Comparison of ENCODE assay signal across 15 cellular contexts in the genomic region with DNA sequence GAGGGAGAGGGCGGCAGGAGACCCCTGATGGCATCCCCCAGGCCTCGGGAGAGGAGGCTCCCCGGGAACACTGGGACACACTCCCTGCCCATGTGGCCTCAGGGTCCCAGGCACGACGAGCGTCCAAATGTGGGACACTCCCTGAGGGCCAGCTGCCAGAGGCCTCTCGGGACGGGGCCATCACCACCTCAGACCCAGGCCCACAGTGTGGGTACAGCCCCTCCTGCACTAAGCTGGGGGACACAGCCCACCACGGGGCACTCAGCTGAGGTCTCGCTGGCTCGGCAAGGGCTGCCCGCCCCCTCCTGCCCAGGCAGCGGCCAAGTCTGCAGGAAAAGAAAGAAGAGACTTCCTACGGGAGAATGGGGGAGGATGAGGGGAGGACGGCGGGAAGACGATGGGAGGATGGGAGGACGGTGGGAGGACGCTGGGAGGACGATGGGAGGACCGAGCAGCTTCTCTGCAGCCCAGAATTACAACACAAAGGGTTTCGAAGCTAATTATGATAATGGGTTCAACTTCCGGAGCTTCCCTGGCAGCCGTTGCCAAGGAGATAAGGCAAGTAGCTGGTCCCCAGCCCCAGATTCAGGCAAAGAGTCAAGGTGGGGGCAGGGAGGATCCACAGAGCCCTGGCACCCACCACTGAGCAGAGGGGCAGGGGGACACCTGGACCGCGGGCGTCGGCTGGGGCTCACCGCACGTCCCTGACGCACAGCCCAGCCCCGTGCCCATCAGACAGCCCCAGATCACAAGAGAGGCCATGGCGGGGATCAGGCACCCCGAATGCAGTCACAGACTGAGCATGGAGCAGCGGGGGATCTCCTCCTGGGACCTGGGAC. TPM values are rescaled to one million over a fixed set of nuclear protein-coding genes. Genes with fewer than 3 reads are reported as not detected.
DNase-seq lines count a peak whose midpoint lies in the region; ATAC-seq and TF ChIP-seq lines count a peak whose summit lies in the region.
"Had no signal": no experiment of that assay in that cellular context is flagged by ENCODE, and none has a peak within 500 bp of the region (broad histone marks: within the 10 kb centered on the region; RNA-seq: fewer than 3 reads in every experiment).

No MANE protein-coding gene starts in this region.

- H3K27ac Mint-ChIP-seq in GM23338 (peak overlapping the region; percentile 23; the same call in 1 of the 2 replicates), T-cell (no peak overlapping the region)
- H3K27ac Mint-ChIP-seq: activated T-cell treated with anti-CD3 and anti-CD28 coated beads, Interleukin-2, amount 50 U/mL, for 24 hours; CD14-positive monocyte; effector memory CD8-positive, alpha-beta T cell had no signal

- H3K27me3 Mint-ChIP-seq in GM23338 (ENCODE audit: insufficient read depth, low read depth, poor library complexity) (peaks cover 20% of the 10 kb centered on the region), T-cell (peaks cover 12 to 47% of the 10 kb centered on the region in 2 donors)

- no peaks in the 10 kb centered on the region for H3K9me3 Mint-ChIP-seq in GM23338
- no peaks in the 10 kb centered on the region for H3K9me3 Mint-ChIP-seq in T-cell
- H3K9me3 Mint-ChIP-seq: activated T-cell treated with anti-CD3 and anti-CD28 coated beads, Interleukin-2, amount 50 U/mL, for 24 hours; effector memory CD8-positive, alpha-beta T cell had no signal

- peaks cover 13% of the 10 kb centered on the region; the same call in 1 of the 2 replicates for H3K4me1 ChIP-seq in GM23338 (ENCODE audit: insufficient read depth)

- TF ChIP-seq RAD21 in neural cell (conservative IDR thresholded peaks at IDR 0.05) = peak; percentile 42

- H3K9me2 ChIP-seq in GM23338 (ENCODE audit: insufficient read depth) (no peaks in the 10 kb centered on the region), neural cell (ENCODE audit: insufficient read depth, low read length) (no peaks in the 10 kb centered on the region)

- peaks cover 11% of the 10 kb centered on the region; the same call in 1 of the 2 replicates for H4K20me1 ChIP-seq in GM23338 (replicated peaks; ENCODE audit: insufficient read depth)
- H4K20me1 ChIP-seq in neural cell (ENCODE audit: insufficient read depth) = no peaks in the 10 kb centered on the region

- no peak for TF ChIP-seq CTCF in GM23338 (conservative IDR thresholded peaks at IDR 0.05; ENCODE audit: low read depth in 2 of 2)
- no peak for TF ChIP-seq CTCF in VCaP (conservative IDR thresholded peaks at IDR 0.05)
- TF ChIP-seq CTCF in neural cell (IDR thresholded peaks at IDR 0.05; ENCODE audit: poor library complexity, severe bottlenecking) = peak; percentile 10

- POLR2A ChIA-PET in T-cell (lab: Charles Lee) = no interaction called here

- H3F3A ChIP-seq in GM23338 (replicated peaks; ENCODE audit: low read depth) (no peaks in the 10 kb centered on the region; the same call in 1 of the 2 replicates), neural cell (ENCODE audit: insufficient read depth, low read length, poor library complexity, severe bottlenecking) (no peaks in the 10 kb centered on the region)

- peak; percentile 39 for TF ChIP-seq EP300 in neural cell (conservative IDR thresholded peaks at IDR 0.05; ENCODE audit: poor library complexity, severe bottlenecking)

- H3K27ac ChIP-seq in GM23338 (ENCODE audit: low read depth) (peak overlapping the region; percentile 69; the same call in 1 of the 2 replicates), VCaP (peak overlapping the region; percentile 64), neural cell (ENCODE audit: low read length) (peak overlapping the region; percentile 96)
- H3K27ac ChIP-seq: ascending aorta, right atrium auricular region had no signal

- H3K9me3 ChIP-seq in neural cell (ENCODE audit: low read length) = no peaks in the 10 kb centered on the region
- H3K9me3 ChIP-seq: ascending aorta, right atrium auricular region had no signal

- no peaks in the 10 kb centered on the region for H3K36me3 Mint-ChIP-seq in GM23338 (ENCODE audit: low read depth)
- no peaks in the 10 kb centered on the region for H3K36me3 Mint-ChIP-seq in T-cell
- H3K36me3 Mint-ChIP-seq: CD14-positive monocyte had no signal

- H3K36me3 ChIP-seq in GM23338 (ENCODE audit: insufficient read depth) = no peaks in the 10 kb centered on the region
- H3K36me3 ChIP-seq in neural cell (ENCODE audit: insufficient read depth, low read length) = no peaks in the 10 kb centered on the region
- H3K36me3 ChIP-seq: ascending aorta, right atrium auricular region had no signal

- DNase-seq in GM23338 (ENCODE audit: low spot score) (no peak), NCI-H146 (lab: John Stamatoyannopoulos, UW) (peak; percentile 81), T-cell (no peak)
- DNase-seq: activated CD4-positive, alpha-beta T cell treated with anti-CD3 and anti-CD28 coated beads for 1 hour; activated T-cell treated with anti-CD3 and anti-CD28 coated beads, Interleukin-2, amount 50 U/mL, for 24 hours; effector memory CD8-positive, alpha-beta T cell; islet precursor cell had no signal

- peak overlapping the region; percentile 81 for H3K9ac ChIP-seq in neural cell (ENCODE audit: low read length)

- H3K4me3 ChIP-seq in GM23338 = no peak overlapping the region
- peak overlapping the region; percentile 62 for H3K4me3 ChIP-seq in neural cell (ENCODE audit: low read length)

- H3K79me2 ChIP-seq in GM23338 (replicated peaks; ENCODE audit: insufficient read depth) (peaks cover 60% of the 10 kb centered on the region), neural cell (replicated peaks; ENCODE audit: insufficient read depth, low read length) (peaks cover 45% of the 10 kb centered on the region)

- CTCF ChIA-PET in T-cell (lab: Charles Lee) = no interaction called here

- H2AFZ ChIP-seq in GM23338 = no peak overlapping the region
- H2AFZ ChIP-seq in neural cell (ENCODE audit: low read depth, low read length) = no peak overlapping the region

- H3K4me3 Mint-ChIP-seq in GM23338 (peak overlapping the region; percentile 24; the same call in 2 of the 3 replicates), T-cell (no peak overlapping the region)
- H3K4me3 Mint-ChIP-seq: activated T-cell treated with anti-CD3 and anti-CD28 coated beads, Interleukin-2, amount 50 U/mL, for 24 hours had no signal

- no peaks in the 10 kb centered on the region for H3K27me3 ChIP-seq in GM23338 (ENCODE audit: insufficient read depth)
- no peaks in the 10 kb centered on the region for H3K27me3 ChIP-seq in neural cell (ENCODE audit: insufficient read depth, low read depth, low read length)
- H3K27me3 ChIP-seq: ascending aorta, right atrium auricular region had no signal

- peak; percentile 7; the same call in 2 of the 3 replicates for ATAC-seq in GM23338
- ATAC-seq in T-cell (replicated peaks in 1 of 4) = no peak
- no peak for ATAC-seq in HG02763 (IDR thresholded peaks at IDR 0.05; ENCODE audit: unreplicated experiment)
- no peak for ATAC-seq in GM19023 (IDR thresholded peaks at IDR 0.05; ENCODE audit: unreplicated experiment)
- no peak for ATAC-seq in HG03571 (IDR thresholded peaks at IDR 0.05; ENCODE audit: unreplicated experiment)
- ATAC-seq: effector memory CD8-positive, alpha-beta T cell had no signal

- H3K4me1 Mint-ChIP-seq in GM23338 = peaks cover 33% of the 10 kb centered on the region
- H3K4me1 Mint-ChIP-seq in T-cell = peaks cover 0 to 12% (median 4%) of the 10 kb centered on the region in 3 donors
- H3K4me1 Mint-ChIP-seq: CD14-positive monocyte had no signal

- peak overlapping the region; percentile 32; the same call in 1 of the 2 replicates for H3K4me2 ChIP-seq in GM23338
- H3K4me2 ChIP-seq in neural cell (ENCODE audit: low read length) = peak overlapping the region; percentile 80

TF ChIP-seq in GM23338, 12 proteins besides CTCF, POLR2A, EP300 and RAD21 (continues in another document):
- TF ChIP-seq, protein P1, sequence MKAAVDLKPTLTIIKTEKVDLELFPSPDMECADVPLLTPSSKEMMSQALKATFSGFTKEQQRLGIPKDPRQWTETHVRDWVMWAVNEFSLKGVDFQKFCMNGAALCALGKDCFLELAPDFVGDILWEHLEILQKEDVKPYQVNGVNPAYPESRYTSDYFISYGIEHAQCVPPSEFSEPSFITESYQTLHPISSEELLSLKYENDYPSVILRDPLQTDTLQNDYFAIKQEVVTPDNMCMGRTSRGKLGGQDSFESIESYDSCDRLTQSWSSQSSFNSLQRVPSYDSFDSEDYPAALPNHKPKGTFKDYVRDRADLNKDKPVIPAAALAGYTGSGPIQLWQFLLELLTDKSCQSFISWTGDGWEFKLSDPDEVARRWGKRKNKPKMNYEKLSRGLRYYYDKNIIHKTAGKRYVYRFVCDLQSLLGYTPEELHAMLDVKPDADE (IDR thresholded peaks at IDR 0.05) = no peak

RNA-seq across cellular contexts. Expression of a gene that starts 17.5 kb away (rescaled TPM):
- total RNA-seq in GM23338 (2014; rRNA removed; shearing (Covaris generic)) = 61.7 and 92.4 TPM in 2 replicates
- polyA plus RNA-seq in GM23338 (2016; fragmentation: Nextera tagmentation; extraction: Ambion mirVana) (67.9 and 68.5 TPM in 2 replicates), neural cell (84.7 and 88.8 TPM in 2 replicates)
- 238 and 304 TPM in 2 replicates for polyA minus RNA-seq in neural cell
- total RNA-seq in T-cell = under 1 TPM; 0.19 to 0.49 (median 0.32) TPM
- total RNA-seq: ascending aorta, right atrium auricular region had no signal
- polyA plus RNA-seq: CD14-positive monocyte had no signal

RNA-seq across cellular contexts. Expression of a gene that starts 43.9 kb away (rescaled TPM):
- 37.1 TPM in 2 replicates for total RNA-seq in GM23338 (2014; rRNA removed; shearing (Covaris generic))
- polyA plus RNA-seq in GM23338 (2016; fragmentation: Nextera tagmentation; extraction: Ambion mirVana) (1.3 and 1.4 TPM in 2 replicates), neural cell (208 and 260 TPM in 2 replicates)
- 235 and 244 TPM in 2 replicates for polyA minus RNA-seq in neural cell
- 1 to 10 TPM in 3 of 5 donors, under 1 TPM in 2; 0.50 to 3.1 (median 1.1) TPM for total RNA-seq in T-cell
- polyA plus RNA-seq: CD14-positive monocyte had no signal

Comparison
In these comparisons a context has a peak if more than half of its experiments do, and no peak if none do; other contexts are left out.
1. RNA of a gene that starts 17.5 kb away (total RNA-seq): 61.7 to 92.4 TPM in GM23338; 0.19 to 0.49 TPM in T-cell; every median in the first group is over 10 times any median in the second.
2. Peak in every context shown above with its lines, with median percentiles within 50 percentile points of each other: H3K27ac ChIP-seq.